Comparison of ENCODE assay signal across 1 cellular context in the genomic region with DNA sequence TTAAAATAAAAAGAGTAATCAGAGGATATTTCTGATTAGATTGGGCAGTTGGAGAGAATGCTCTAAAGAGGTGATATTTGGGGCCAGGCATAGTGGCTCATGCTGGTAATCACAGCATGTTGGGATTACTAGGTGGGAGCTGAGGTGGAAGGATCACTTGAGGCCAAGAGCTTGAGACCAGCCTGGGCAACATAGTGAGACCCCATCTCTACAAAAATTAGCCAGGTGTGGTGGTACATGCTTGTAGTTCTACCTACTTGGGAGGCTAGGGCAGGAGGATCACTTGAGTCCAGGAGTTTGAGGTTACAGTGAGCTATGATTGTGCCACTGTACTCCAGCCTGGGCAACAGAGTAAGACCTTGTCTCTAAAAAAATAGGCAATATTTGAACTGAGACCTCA. TPM values are rescaled to one million over a fixed set of nuclear protein-coding genes. Genes with fewer than 3 reads are reported as not detected.
"Had no signal": no experiment of that assay in that cellular context is flagged by ENCODE, and none has a peak within 500 bp of the region (broad histone marks: within the 10 kb centered on the region; RNA-seq: fewer than 3 reads in every experiment).

No MANE protein-coding gene starts in this region.

RNA-seq across cellular contexts. Expression of a gene that starts 52.7 kb away (rescaled TPM):
- polyA plus RNA-seq: naive thymus-derived CD4-positive, alpha-beta T cell had no signal
